Comparison of ENCODE assay signal across 17 cellular contexts in the genomic region with DNA sequence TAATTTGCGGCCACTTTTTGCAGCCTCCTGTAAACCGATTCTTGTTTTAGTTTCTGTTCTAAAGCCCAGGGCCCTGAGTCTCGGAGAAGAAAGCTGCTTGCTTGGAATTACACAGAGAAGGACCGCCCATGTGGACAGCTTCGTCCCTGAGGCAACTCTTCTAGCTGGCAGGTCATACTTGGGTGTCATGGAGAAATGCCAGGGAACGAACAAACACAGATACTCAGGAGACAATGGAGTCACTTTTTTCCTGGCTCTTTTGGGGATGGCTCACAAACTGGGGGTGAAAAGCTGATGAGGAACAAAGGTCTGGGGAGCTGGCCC. TPM values are rescaled to one million over a fixed set of nuclear protein-coding genes. Genes with fewer than 3 reads are reported as not detected.
DNase-seq lines count a peak whose midpoint lies in the region; ATAC-seq, FAIRE-seq and TF ChIP-seq lines count a peak whose summit lies in the region.
"Had no signal": no experiment of that assay in that cellular context is flagged by ENCODE, and none has a peak within 500 bp of the region (broad histone marks: within the 10 kb centered on the region; RNA-seq: fewer than 3 reads in every experiment).

No MANE protein-coding gene starts in this region.

- peak; percentile 22 to 32 for DNase-seq in cardiac muscle cell (ENCODE audit: low read depth in 1 of 2, low spot score in 1 of 2)
- no peak for DNase-seq in Right ventricle myocardium superior
- DNase-seq in midbrain (lab: John Stamatoyannopoulos, UW), result peak; percentile 40
- DNase-seq in Peyer's patch, result no peak
- no peak for DNase-seq in WERI-Rb-1
- no peak for DNase-seq in right cardiac atrium
- DNase-seq: activated CD4-positive, CD25-positive, alpha-beta regulatory T cell; DMS 273 treated with DMSO at 0.1 percent for 48 hours; immature natural killer cell; naive thymus-derived CD8-positive, alpha-beta T cell; NCI-H526 treated with DMSO at 0.1 percent for 48 hours; tibial artery had no signal

- H3K4me3 ChIP-seq in cardiac muscle cell (no peak overlapping the region), Peyer's patch (no peak overlapping the region), WERI-Rb-1 (ENCODE audit: low read depth, low read length) (no peak overlapping the region), right cardiac atrium (ENCODE audit: low read length) (no peak overlapping the region)
- H3K4me3 ChIP-seq: esophagus muscularis mucosa, SK-N-MC, tibial artery had no signal

- ATAC-seq in Right ventricle myocardium superior (ENCODE audit: poor library complexity) (no peak), HG02571 (IDR thresholded peaks at IDR 0.05; ENCODE audit: unreplicated experiment) (no peak), right cardiac atrium (no peak)
- ATAC-seq: naive thymus-derived CD8-positive, alpha-beta T cell had no signal

- 49% methylated on average over 6 of the region's 6 CpGs for WGBS in right cardiac atrium

- H3K4me1 ChIP-seq in cardiac muscle cell (ENCODE audit: low read depth) (no peaks in the 10 kb centered on the region), Peyer's patch (no peaks in the 10 kb centered on the region), right cardiac atrium (ENCODE audit: control insufficient read depth, insufficient read depth, low read length) (no peaks in the 10 kb centered on the region)
- H3K4me1 ChIP-seq: tibial artery had no signal

- H3K27ac ChIP-seq in cardiac muscle cell, result no peak overlapping the region
- peak overlapping the region in 1 of 4 donors; percentile 31 for H3K27ac ChIP-seq in Peyer's patch
- no peak overlapping the region for H3K27ac ChIP-seq in WERI-Rb-1
- H3K27ac ChIP-seq in right cardiac atrium (ENCODE audit: low read length), result no peak overlapping the region
- H3K27ac ChIP-seq: esophagus muscularis mucosa, SK-N-MC, tibial artery had no signal

- no peaks in the 10 kb centered on the region for H3K36me3 ChIP-seq in cardiac muscle cell
- no peaks in the 10 kb centered on the region for H3K36me3 ChIP-seq in Peyer's patch
- H3K36me3 ChIP-seq in WERI-Rb-1, result no peaks in the 10 kb centered on the region
- H3K36me3 ChIP-seq: esophagus muscularis mucosa, tibial artery had no signal

- FAIRE-seq in endometrium (lab: Jason Lieb, UNC), result peak; percentile 15

- TF ChIP-seq CTCF in cardiac muscle cell (IDR thresholded peaks at IDR 0.05; ENCODE audit: low read depth, low read length), result no peak
- no peak for TF ChIP-seq CTCF in Peyer's patch (IDR thresholded peaks at IDR 0.05)
- no peak for TF ChIP-seq CTCF in WERI-Rb-1 (IDR thresholded peaks at IDR 0.05; ENCODE audit: low read depth, low read length)

- TF ChIP-seq POLR2A in Peyer's patch (IDR thresholded peaks at IDR 0.05), result no peak

- H3K27me3 ChIP-seq in cardiac muscle cell, result no peaks in the 10 kb centered on the region
- no peaks in the 10 kb centered on the region for H3K27me3 ChIP-seq in Peyer's patch
- no peaks in the 10 kb centered on the region for H3K27me3 ChIP-seq in WERI-Rb-1 (ENCODE audit: insufficient read depth, low read depth, severe bottlenecking)
- no peaks in the 10 kb centered on the region for H3K27me3 ChIP-seq in right cardiac atrium (ENCODE audit: control insufficient read depth, insufficient read depth)
- H3K27me3 ChIP-seq: esophagus muscularis mucosa, tibial artery had no signal

- H3K9me3 ChIP-seq in cardiac muscle cell (ENCODE audit: low read depth) (no peaks in the 10 kb centered on the region), Peyer's patch (no peaks in the 10 kb centered on the region), WERI-Rb-1 (ENCODE audit: severe bottlenecking) (no peaks in the 10 kb centered on the region), right cardiac atrium (ENCODE audit: control insufficient read depth, low read length) (no peaks in the 10 kb centered on the region)
- H3K9me3 ChIP-seq: esophagus muscularis mucosa, tibial artery had no signal

- intact Hi-C loops in Right ventricle myocardium superior (cut with DNase I), result no loop called here
- intact Hi-C loops in right cardiac atrium (cut with DNase I), result no loop called here

RNA-seq across cellular contexts. Expression of a gene that starts 40.8 kb away (rescaled TPM):
- total RNA-seq in cardiac muscle cell (15.8 and 26.1 TPM in 2 replicates), Right ventricle myocardium superior (43.6 TPM), Peyer's patch (10 to 100 TPM in 1 of 4 donors, 1 to 10 TPM in 3; 2.7 to 23.1 (median 5.0) TPM), right cardiac atrium (10 to 100 TPM; 23.4 to 32.3 (median 30.3) TPM)
- polyA plus RNA-seq in cardiac muscle cell (56.2 and 78.9 TPM in 2 replicates), right cardiac atrium (32.0 TPM)

RNA-seq across cellular contexts. Expression of a gene that starts 59.9 kb away (rescaled TPM):
- 0.60 and 1.9 TPM in 2 replicates for total RNA-seq in cardiac muscle cell
- polyA plus RNA-seq in cardiac muscle cell, result 0.60 and 1.7 TPM in 2 replicates
- 0.38 TPM for total RNA-seq in Right ventricle myocardium superior
- total RNA-seq in Peyer's patch, result 1 to 10 TPM in 2 of 4 donors, under 1 TPM in 1, not detected in 1; 0.70 to 3.2 (median 1.6) TPM
- total RNA-seq in right cardiac atrium, result under 1 TPM in 2 of 4 donors, not detected in 2; 0.47 to 0.97 TPM
- polyA plus RNA-seq in right cardiac atrium, result 0.52 TPM
- total RNA-seq: skeletal muscle tissue had no signal

Comparison
In these comparisons a context has a peak if more than half of its experiments do, and no peak if none do; other contexts are left out.
1. DNase-seq: peak in cardiac muscle cell (2 of 2) and midbrain (single experiment); none in Right ventricle myocardium superior (single experiment), Peyer's patch (0 of 3), WERI-Rb-1 (single experiment) and right cardiac atrium (0 of 3).